9 cellular contexts compared by ENCODE assay signal in genomic region chr1:3069491-3070303, GRCh38. TPM values are rescaled to one million over a fixed set of nuclear protein-coding genes. Genes with fewer than 3 reads are reported as not detected.
DNase-seq lines count a peak whose midpoint lies in the region; ATAC-seq, FAIRE-seq and TF ChIP-seq lines count a peak whose summit lies in the region.
"Had no signal": no experiment of that assay in that cellular context is flagged by ENCODE, and none has a peak within 500 bp of the region (broad histone marks: within the 10 kb centered on the region; RNA-seq: fewer than 3 reads in every experiment).

No MANE protein-coding gene starts in this region.

- no peaks in the 10 kb centered on the region for H3K9me3 Mint-ChIP-seq in activated naive CD4-positive, alpha-beta T cell treated with anti-CD3 and anti-CD28 coated beads for 36 hours
- H3K9me3 Mint-ChIP-seq in neural progenitor cell, result no peaks in the 10 kb centered on the region

- H3K4me2 ChIP-seq in neural progenitor cell, result peak overlapping the region; percentile 80

- peaks cover 16% of the 10 kb centered on the region for H3F3A ChIP-seq in neural progenitor cell (ENCODE audit: low read depth)

- peak overlapping the region; percentile 36 for H2AFZ ChIP-seq in neural progenitor cell (replicated peaks)

- peaks cover 96% of the 10 kb centered on the region for H3K27me3 ChIP-seq in neural progenitor cell

- no peak overlapping the region for H3K9ac ChIP-seq in neural progenitor cell

- no peaks in the 10 kb centered on the region for H3K79me2 ChIP-seq in neural progenitor cell (ENCODE audit: low read depth)

- H3K27ac Mint-ChIP-seq in activated naive CD4-positive, alpha-beta T cell treated with anti-CD3 and anti-CD28 coated beads for 36 hours, result no peak overlapping the region
- no peak overlapping the region for H3K27ac Mint-ChIP-seq in neural progenitor cell

- peak; percentile 22 for DNase-seq in activated naive CD4-positive, alpha-beta T cell treated with anti-CD3 and anti-CD28 coated beads for 36 hours
- DNase-seq in activated naive CD4-positive, alpha-beta T cell treated with Interleukin-2 at 50 U/mL for 16 hours, result no peak
- DNase-seq in frontal cortex (ENCODE audit: low spot score in 2 of 2), result peak; percentile 70 to 84
- peak; percentile 88 for DNase-seq in neural progenitor cell (ENCODE audit: low spot score)
- DNase-seq in NCI-H510A (lab: John Stamatoyannopoulos, UW), result no peak
- DNase-seq in SK-N-DZ (ENCODE audit: low spot score), result no peak

- H3K36me3 Mint-ChIP-seq in activated naive CD4-positive, alpha-beta T cell treated with anti-CD3 and anti-CD28 coated beads for 36 hours (ENCODE audit: low read depth), result no peaks in the 10 kb centered on the region
- no peaks in the 10 kb centered on the region for H3K36me3 Mint-ChIP-seq in neural progenitor cell

- no peak for ATAC-seq in GM19397 (IDR thresholded peaks at IDR 0.05; ENCODE audit: unreplicated experiment)

- peak overlapping the region; percentile 58 for H3K4me3 Mint-ChIP-seq in activated naive CD4-positive, alpha-beta T cell treated with anti-CD3 and anti-CD28 coated beads for 36 hours
- H3K4me3 Mint-ChIP-seq in neural progenitor cell, result peak overlapping the region; percentile 90

- H3K27me3 Mint-ChIP-seq in activated naive CD4-positive, alpha-beta T cell treated with anti-CD3 and anti-CD28 coated beads for 36 hours (ENCODE audit: low read depth), result peaks cover 26% of the 10 kb centered on the region
- H3K27me3 Mint-ChIP-seq in neural progenitor cell (ENCODE audit: insufficient read depth, low read depth), result peaks cover 48% of the 10 kb centered on the region

- H4K20me1 ChIP-seq in neural progenitor cell (ENCODE audit: low read depth), result peaks cover 60% of the 10 kb centered on the region

- H3K4me3 ChIP-seq in neural progenitor cell, result peak overlapping the region; percentile 52

- H3K9me3 ChIP-seq in neural progenitor cell (ENCODE audit: low read depth), result no peaks in the 10 kb centered on the region

- H3K36me3 ChIP-seq in neural progenitor cell, result no peaks in the 10 kb centered on the region

- peaks cover 54% of the 10 kb centered on the region for H3K4me1 ChIP-seq in neural progenitor cell

- TF ChIP-seq CTCF in VCaP (conservative IDR thresholded peaks at IDR 0.05), result peak; percentile 75
- peak; percentile 67 for TF ChIP-seq CTCF in neural progenitor cell (IDR thresholded peaks at IDR 0.05)

- peaks cover 2% of the 10 kb centered on the region for H3K4me1 Mint-ChIP-seq in activated naive CD4-positive, alpha-beta T cell treated with anti-CD3 and anti-CD28 coated beads for 36 hours (ENCODE audit: low read depth)
- peaks cover 18% of the 10 kb centered on the region for H3K4me1 Mint-ChIP-seq in neural progenitor cell

- peak overlapping the region; percentile 49; the same call in 1 of the 2 replicates for H3K27ac ChIP-seq in VCaP
- H3K27ac ChIP-seq in neural progenitor cell, result no peak overlapping the region

- FAIRE-seq in frontal cortex (lab: Jason Lieb, UNC), result no peak

- CTCF ChIA-PET in activated naive CD4-positive, alpha-beta T cell treated with anti-CD3 and anti-CD28 coated beads for 36 hours (lab: Charles Lee), result no interaction called here

- intact Hi-C loops in activated naive CD4-positive, alpha-beta T cell treated with anti-CD3 and anti-CD28 coated beads for 36 hours (cut with micrococcal nuclease), result no loop called here

RNA-seq across cellular contexts. Expression of gene PRDM16, which starts 0.7 kb away (rescaled TPM):
- total RNA-seq in activated naive CD4-positive, alpha-beta T cell treated with anti-CD3 and anti-CD28 coated beads for 36 hours, result under 1 TPM; 0.05 to 0.20 TPM
- total RNA-seq in frontal cortex (1.6 TPM), neural progenitor cell (ENCODE audit: low replicate concordance) (1.9 and 2.0 TPM in 2 replicates)
- polyA plus RNA-seq in SK-N-DZ (2014; cell fraction: cytosol; rRNA removed), result not detected in 2 replicates
- polyA plus RNA-seq in SK-N-DZ (2014; cell fraction: nucleus; rRNA removed), result not detected in 2 replicates

RNA-seq across cellular contexts. Expression of gene ACTRT2, which starts 48.4 kb away (rescaled TPM):
- not detected for total RNA-seq in activated naive CD4-positive, alpha-beta T cell treated with anti-CD3 and anti-CD28 coated beads for 36 hours
- total RNA-seq in frontal cortex (not detected), neural progenitor cell (ENCODE audit: low replicate concordance) (not detected in 2 replicates)
- polyA plus RNA-seq in SK-N-DZ (2014; cell fraction: cytosol; rRNA removed), result not detected in 2 replicates
- polyA plus RNA-seq in SK-N-DZ (2014; cell fraction: nucleus; rRNA removed), result not detected in 2 replicates
- polyA plus RNA-seq: adipose tissue had no signal

Comparison
In these comparisons a context has a peak if more than half of its experiments do, and no peak if none do; other contexts are left out.
1. DNase-seq: peak in activated naive CD4-positive, alpha-beta T cell treated with anti-CD3 and anti-CD28 coated beads for 36 hours (single experiment), frontal cortex (2 of 2) and neural progenitor cell (single experiment); none in activated naive CD4-positive, alpha-beta T cell treated with Interleukin-2 at 50 U/mL for 16 hours (single experiment), NCI-H510A (single experiment) and SK-N-DZ (single experiment).